ENCODE assay signal across 15 cellular contexts in the genomic region with DNA sequence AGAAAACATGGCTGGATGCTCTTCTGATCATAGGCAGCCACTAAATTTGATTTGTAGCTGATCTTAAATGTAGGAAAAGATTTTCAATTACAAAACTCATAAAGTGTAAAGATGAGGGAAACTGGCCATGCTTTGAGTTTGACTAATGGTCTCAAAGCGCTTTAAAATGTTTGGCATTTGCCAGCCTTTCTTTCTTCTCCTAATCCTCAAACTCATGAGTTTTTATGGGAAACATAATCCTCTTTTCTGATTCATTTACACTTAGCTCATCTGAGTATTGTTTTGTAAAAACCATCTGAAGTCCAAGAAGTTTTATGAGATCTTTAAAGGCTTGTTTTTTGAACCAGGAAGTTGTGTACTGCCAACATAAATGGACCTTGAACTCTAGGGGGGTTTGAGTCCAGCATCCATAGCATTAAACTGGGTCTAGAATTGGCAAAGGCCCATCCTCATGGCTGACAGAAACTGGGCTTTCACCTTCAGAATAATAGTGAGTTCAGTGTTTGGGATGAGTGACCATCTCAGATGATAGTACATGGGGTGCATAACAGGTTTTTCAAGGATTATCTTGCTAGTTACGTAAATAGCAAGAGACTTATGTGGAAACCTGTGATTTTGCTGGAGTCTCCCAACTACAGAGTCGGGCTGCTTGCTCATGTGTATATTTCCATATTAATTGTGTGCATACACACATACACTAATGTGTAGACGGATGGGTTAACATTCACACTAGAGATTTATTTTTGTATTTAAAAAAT.
"Had no signal": no experiment of that assay in that cellular context is flagged by ENCODE, and none has a peak within 500 bp of the region (broad histone marks: within the 10 kb centered on the region; RNA-seq: fewer than 3 reads in every experiment).

No MANE protein-coding gene starts in this region.

- H3K27me3 ChIP-seq: gastrocnemius medialis, testis had no signal

- H3K4me3 ChIP-seq: gastrocnemius medialis, heart right ventricle, left ventricle myocardium inferior, testis had no signal

- H3K4me1 Mint-ChIP-seq: memory B cell had no signal

- FAIRE-seq: bronchial epithelial cell had no signal

- H3K4me1 ChIP-seq: gastrocnemius medialis, testis had no signal

- H3K9me3 ChIP-seq: gastrocnemius medialis, heart right ventricle, left ventricle myocardium inferior, testis had no signal

- H3K27ac ChIP-seq: gastrocnemius medialis, testis had no signal

- H3K36me3 ChIP-seq: gastrocnemius medialis, heart right ventricle, left ventricle myocardium inferior had no signal

- H3K4me3 Mint-ChIP-seq: activated CD4-positive, alpha-beta memory T cell treated with anti-CD3 and anti-CD28 coated beads for 36 hours; activated naive CD8-positive, alpha-beta T cell treated with anti-CD3 and anti-CD28 coated beads, Interleukin-2, amount 10 ng/mL, durations not matched to agents 7 days and 5 days; memory B cell; stimulated activated naive CD8-positive, alpha-beta T cell treated with anti-CD3 and anti-CD28 coated beads, Interleukin-15, amount 100 ng/mL, for 72 hours; T-helper 2 cell treated with Interferon-gamma antibody and Interleukin-4, amounts not matched to agents 5 μg/mL and 100 μg/mL, for 36 hours had no signal

- DNase-seq: activated CD4-positive, alpha-beta memory T cell treated with anti-CD3 and anti-CD28 coated beads for 36 hours; activated gamma-delta T cell treated with Interleukin-2 at 50 U/mL for 16 hours; activated naive CD8-positive, alpha-beta T cell treated with anti-CD3 and anti-CD28 coated beads, Interleukin-2, amount 10 ng/mL, durations not matched to agents 7 days and 5 days; activated T-cell treated with anti-CD3 and anti-CD28 coated beads, Interleukin-2, amount 50 U/mL, for 48 hours; aorta; gastrocnemius medialis; heart right ventricle; islet precursor cell; left ventricle myocardium inferior; stimulated activated CD4-positive, alpha-beta T cell treated with anti-CD3 and anti-CD28 coated beads, Interleukin-4, amount 100 ng/mL, for 4 hours; stimulated activated naive CD8-positive, alpha-beta T cell treated with anti-CD3 and anti-CD28 coated beads, Interleukin-15, amount 100 ng/mL, for 72 hours; testis had no signal

- H3K27ac Mint-ChIP-seq: activated CD4-positive, alpha-beta memory T cell treated with anti-CD3 and anti-CD28 coated beads for 36 hours; activated naive CD8-positive, alpha-beta T cell treated with anti-CD3 and anti-CD28 coated beads, Interleukin-2, amount 10 ng/mL, durations not matched to agents 7 days and 5 days; memory B cell; stimulated activated naive CD8-positive, alpha-beta T cell treated with anti-CD3 and anti-CD28 coated beads, Interleukin-15, amount 100 ng/mL, for 72 hours; T-helper 2 cell treated with Interferon-gamma antibody and Interleukin-4, amounts not matched to agents 5 μg/mL and 100 μg/mL, for 36 hours had no signal

- H3K9me3 Mint-ChIP-seq: activated CD4-positive, alpha-beta memory T cell treated with anti-CD3 and anti-CD28 coated beads for 36 hours; activated naive CD8-positive, alpha-beta T cell treated with anti-CD3 and anti-CD28 coated beads, Interleukin-2, amount 10 ng/mL, durations not matched to agents 7 days and 5 days; memory B cell; T-helper 2 cell treated with Interferon-gamma antibody and Interleukin-4, amounts not matched to agents 5 μg/mL and 100 μg/mL, for 36 hours had no signal

- H3K36me3 Mint-ChIP-seq: activated CD4-positive, alpha-beta memory T cell treated with anti-CD3 and anti-CD28 coated beads for 36 hours; activated naive CD8-positive, alpha-beta T cell treated with anti-CD3 and anti-CD28 coated beads, Interleukin-2, amount 10 ng/mL, durations not matched to agents 7 days and 5 days; memory B cell had no signal

- ATAC-seq: gastrocnemius medialis; stimulated activated naive CD8-positive, alpha-beta T cell treated with anti-CD3 and anti-CD28 coated beads, Interleukin-15, amount 100 ng/mL, for 72 hours had no signal
